In the genomic region with DNA sequence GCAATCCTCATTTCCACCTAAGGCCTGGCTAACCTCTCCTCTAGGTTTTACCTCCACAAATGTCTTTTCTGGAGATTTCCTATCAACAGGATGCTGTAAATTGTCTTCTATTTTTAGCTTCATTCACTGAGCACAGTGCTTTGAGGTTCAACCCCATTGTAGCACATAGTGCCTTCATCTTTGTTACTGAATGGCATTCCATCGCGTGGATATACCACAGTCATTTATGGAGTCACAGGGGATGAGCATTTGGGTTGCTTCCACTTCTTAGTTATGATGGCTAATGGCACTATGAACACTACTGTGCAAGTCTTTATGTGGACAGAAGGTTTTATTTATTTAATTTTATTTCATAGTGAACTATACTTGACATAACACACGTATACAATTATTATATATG, we compare ENCODE assay signal across 29 cellular contexts.
"Had no signal": no experiment of that assay in that cellular context is flagged by ENCODE, and none has a peak within 500 bp of the region (broad histone marks: within the 10 kb centered on the region; RNA-seq: fewer than 3 reads in every experiment).

No MANE protein-coding gene starts in this region.

- H3K27ac ChIP-seq: brain microvascular endothelial cell, esophagus muscularis mucosa, foreskin keratinocyte, gastrocnemius medialis, heart left ventricle had no signal

- H3K4me1 Mint-ChIP-seq: activated B cell treated with CpG ODN at 0.5 μM for 24 hours; activated T-helper 17 cell treated with anti-CD3 and anti-CD28 coated beads, Interleukin-2, amount 50 U/mL, for 72 hours; central memory CD8-positive, alpha-beta T cell had no signal

- DNase-seq: activated B cell treated with CpG ODN at 0.5 μM for 24 hours; activated CD4-positive, alpha-beta T cell treated with anti-CD3 and anti-CD28 coated beads for 48 hours; activated CD4-positive, alpha-beta T cell treated with anti-CD3 and anti-CD28 coated beads, Interleukin-2, amount 50 U/mL, for 1 hour; activated CD4-positive, alpha-beta T cell treated with anti-CD3 and anti-CD28 coated beads, Interleukin-2, amount 50 U/mL, for 48 hours; activated CD8-positive, alpha-beta memory T cell treated with anti-CD3 and anti-CD28 coated beads for 24 hours; activated CD8-positive, alpha-beta T cell treated with anti-CD3 and anti-CD28 coated beads for 36 hours; activated effector memory CD4-positive, alpha-beta T cell treated with Interleukin-2 at 50 U/mL for 16 hours; activated gamma-delta T cell treated with Interleukin-2 at 50 U/mL for 16 hours; activated naive CD4-positive, alpha-beta T cell treated with anti-CD3 and anti-CD28 coated beads, Interleukin-2, amount 50 U/mL, for 16 hours; activated naive CD4-positive, alpha-beta T cell treated with Interleukin-2 at 50 U/mL for 16 hours; activated T-cell treated with anti-CD3 and anti-CD28 coated beads, Interleukin-2, amount 50 U/mL, for 4 hours; amniotic stem cell; anterior cingulate cortex; brain microvascular endothelial cell; cortex of kidney; dermis blood vessel endothelial cell; effector CD4-positive, alpha-beta T cell; effector memory CD8-positive, alpha-beta T cell; erythroblast; foreskin keratinocyte; gastrocnemius medialis; glutamatergic neuron; heart left ventricle; T-helper 2 cell had no signal

- H3K36me3 ChIP-seq: brain microvascular endothelial cell, esophagus muscularis mucosa, gastrocnemius medialis, heart left ventricle had no signal

- H3K9me3 ChIP-seq: esophagus muscularis mucosa, gastrocnemius medialis, heart left ventricle had no signal

- H3K4me1 ChIP-seq: foreskin keratinocyte, gastrocnemius medialis had no signal

- H3K4me3 Mint-ChIP-seq: activated B cell treated with CpG ODN at 0.5 μM for 24 hours; activated CD8-positive, alpha-beta T cell treated with anti-CD3 and anti-CD28 coated beads for 36 hours; activated naive CD8-positive, alpha-beta T cell; activated T-cell treated with anti-CD3 and anti-CD28 coated beads, Interleukin-2, amount 50 U/mL, for 4 hours; activated T-helper 17 cell treated with anti-CD3 and anti-CD28 coated beads, Interleukin-2, amount 50 U/mL, for 72 hours; central memory CD8-positive, alpha-beta T cell; effector memory CD8-positive, alpha-beta T cell had no signal

- ATAC-seq: activated CD4-positive, CD25-positive, alpha-beta regulatory T cell treated with anti-CD3 and anti-CD28 coated beads, Interleukin-2, amount 50 U/mL, for 24 hours; activated CD8-positive, alpha-beta T cell treated with anti-CD3 and anti-CD28 coated beads for 36 hours; activated T-cell treated with anti-CD3 and anti-CD28 coated beads, Interleukin-2, amount 50 U/mL, for 4 hours; activated T-helper 17 cell treated with anti-CD3 and anti-CD28 coated beads, Interleukin-2, amount 50 U/mL, for 72 hours; effector memory CD8-positive, alpha-beta T cell; foreskin keratinocyte; gastrocnemius medialis; heart left ventricle had no signal

- H3K27me3 ChIP-seq: brain microvascular endothelial cell, esophagus muscularis mucosa, foreskin keratinocyte, heart left ventricle had no signal

- H3K4me3 ChIP-seq: esophagus muscularis mucosa, gastrocnemius medialis, heart left ventricle had no signal

- H3K36me3 Mint-ChIP-seq: activated naive CD8-positive, alpha-beta T cell had no signal

- H3K9me3 Mint-ChIP-seq: activated B cell treated with CpG ODN at 0.5 μM for 24 hours; activated CD8-positive, alpha-beta T cell treated with anti-CD3 and anti-CD28 coated beads for 36 hours; activated T-cell treated with anti-CD3 and anti-CD28 coated beads, Interleukin-2, amount 50 U/mL, for 4 hours; activated T-helper 17 cell treated with anti-CD3 and anti-CD28 coated beads, Interleukin-2, amount 50 U/mL, for 72 hours; effector memory CD8-positive, alpha-beta T cell had no signal

- H3K27ac Mint-ChIP-seq: activated B cell treated with CpG ODN at 0.5 μM for 24 hours; activated CD8-positive, alpha-beta T cell treated with anti-CD3 and anti-CD28 coated beads for 36 hours; activated naive CD8-positive, alpha-beta T cell; activated T-helper 17 cell treated with anti-CD3 and anti-CD28 coated beads, Interleukin-2, amount 50 U/mL, for 72 hours; effector memory CD8-positive, alpha-beta T cell had no signal

- H3K27me3 Mint-ChIP-seq: activated B cell treated with CpG ODN at 0.5 μM for 24 hours; activated CD8-positive, alpha-beta T cell treated with anti-CD3 and anti-CD28 coated beads for 36 hours; activated naive CD8-positive, alpha-beta T cell; effector memory CD8-positive, alpha-beta T cell had no signal
